1 cellular context compared by ENCODE assay signal in the genomic region with DNA sequence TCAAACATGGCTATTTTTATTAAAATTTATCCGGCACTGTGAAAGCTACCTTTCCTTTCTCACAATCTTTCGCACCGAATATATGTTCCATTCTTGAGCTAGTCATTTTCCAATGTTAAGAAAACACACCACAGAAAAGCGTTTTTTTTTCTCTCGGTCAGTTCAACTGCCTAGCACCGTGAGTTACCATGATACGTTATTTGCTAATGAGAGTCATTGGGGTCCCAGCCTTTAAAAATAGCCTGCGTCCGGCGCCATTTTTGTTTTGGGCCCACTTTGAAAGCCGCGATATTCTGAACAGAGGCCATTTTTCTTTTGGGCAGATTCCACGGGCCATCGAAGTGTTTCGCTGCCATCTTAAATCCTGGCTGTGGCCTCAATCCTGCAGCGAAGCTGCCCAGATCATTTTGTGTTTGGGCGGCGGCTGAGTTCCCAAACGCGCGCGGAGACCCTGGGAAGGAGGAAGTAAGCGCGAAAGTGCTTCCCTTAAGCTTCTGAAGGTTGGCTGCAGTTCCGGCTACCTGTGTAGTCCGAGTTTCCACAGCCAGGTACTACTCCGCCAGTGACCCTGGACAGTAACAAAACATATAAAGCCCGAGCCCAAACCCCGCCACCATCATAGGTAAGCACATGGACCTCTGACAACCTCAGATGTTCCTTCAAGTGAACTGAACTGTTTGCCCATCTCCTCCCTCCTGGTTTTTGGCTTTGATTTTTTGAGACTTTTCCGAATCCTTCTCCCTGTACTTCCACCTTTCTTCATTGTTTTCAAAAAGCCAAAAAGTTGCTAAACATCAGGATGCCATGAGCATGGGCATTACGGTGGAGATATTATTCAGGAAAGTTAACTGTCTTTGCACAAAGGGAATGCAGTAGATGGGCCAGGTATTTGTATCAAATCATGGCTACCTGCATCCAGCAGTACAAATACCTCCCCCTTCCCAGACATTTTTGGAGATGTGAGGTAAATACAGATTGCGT.
A peak's percentile ranks its signal among the peaks of the same experiment; 100 is the strongest.
TF ChIP-seq lines count a peak whose summit lies in the region.

Gene SLX4IP (plus strand): TSS at position 474 of the 981 bp plus-strand sequence. CDS start 22,900 bp downstream, outside the sequence.

TF ChIP-seq in K562, 482 proteins besides CTCF, POLR2A, EP300 and RAD21 (continued from another document and continues in another):
- no peak for TF ChIP-seq PBX2 (CRISPR knock-in tag; IDR thresholded peaks at IDR 0.05; ENCODE audit: low read depth)
- no peak for TF ChIP-seq PBX2 (tag; conservative IDR thresholded peaks at IDR 0.05; ENCODE audit: low read depth)
- no peak for TF ChIP-seq IFI16 (CRISPR knock-in tag; IDR thresholded peaks at IDR 0.05)
- peak; percentile 40 for TF ChIP-seq KDM5B (IDR thresholded peaks at IDR 0.05; ENCODE audit: insufficient replicate concordance, low read depth, low read length)
- TF ChIP-seq SRSF9 (IDR thresholded peaks at IDR 0.05; ENCODE audit: borderline replicate concordance, low read depth, low read length), result no peak
- peak; percentile 99 for TF ChIP-seq ZNF197 (CRISPR knock-in tag; IDR thresholded peaks at IDR 0.05; ENCODE audit: low read depth)
- TF ChIP-seq MCM3 (IDR thresholded peaks at IDR 0.05), result no peak
- TF ChIP-seq CXXC5 (CRISPR knock-in tag; IDR thresholded peaks at IDR 0.05), result peak; percentile 73
- TF ChIP-seq ATF3 (IDR thresholded peaks at IDR 0.05), result no peak
- TF ChIP-seq ATF3 (CRISPR knock-in tag; conservative IDR thresholded peaks at IDR 0.05), result no peak
- TF ChIP-seq, protein P1, sequence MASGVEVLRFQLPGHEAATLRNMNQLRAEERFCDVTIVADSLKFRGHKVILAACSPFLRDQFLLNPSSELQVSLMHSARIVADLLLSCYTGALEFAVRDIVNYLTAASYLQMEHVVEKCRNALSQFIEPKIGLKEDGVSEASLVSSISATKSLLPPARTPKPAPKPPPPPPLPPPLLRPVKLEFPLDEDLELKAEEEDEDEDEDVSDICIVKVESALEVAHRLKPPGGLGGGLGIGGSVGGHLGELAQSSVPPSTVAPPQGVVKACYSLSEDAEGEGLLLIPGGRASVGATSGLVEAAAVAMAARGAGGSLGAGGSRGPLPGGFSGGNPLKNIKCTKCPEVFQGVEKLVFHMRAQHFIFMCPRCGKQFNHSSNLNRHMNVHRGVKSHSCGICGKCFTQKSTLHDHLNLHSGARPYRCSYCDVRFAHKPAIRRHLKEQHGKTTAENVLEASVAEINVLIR (CRISPR knock-in tag; IDR thresholded peaks at IDR 0.05), result 0 out of 2 replicates have a peak, but pooled peaks have one; percentile 31
- no peak for TF ChIP-seq YBX1 (IDR thresholded peaks at IDR 0.05)
- no peak for TF ChIP-seq TEAD4 (IDR thresholded peaks at IDR 0.05; ENCODE audit: low read length)
- no peak for TF ChIP-seq TEAD4 (CRISPR knock-in tag; IDR thresholded peaks at IDR 0.05; ENCODE audit: borderline replicate concordance)
- no peak for TF ChIP-seq LEF1 (IDR thresholded peaks at IDR 0.05)
- TF ChIP-seq KAT7 (CRISPR knock-in tag; IDR thresholded peaks at IDR 0.05; ENCODE audit: borderline replicate concordance), result no peak
- peak; percentile 81 for TF ChIP-seq FOXJ2 (tag; IDR thresholded peaks at IDR 0.05)
- peak in 1 of 2 experiments; percentile 86; a peak in 2 of 4 replicates for TF ChIP-seq TEAD1 (CRISPR knock-in tag; IDR thresholded peaks at IDR 0.05)
- no peak for TF ChIP-seq BRCA1 (IDR thresholded peaks at IDR 0.05)
- TF ChIP-seq BRCA1 (CRISPR knock-in tag; IDR thresholded peaks at IDR 0.05), result no peak
- no peak for TF ChIP-seq STAT5A (IDR thresholded peaks at IDR 0.05; ENCODE audit: borderline replicate concordance, low read length)
- no peak for TF ChIP-seq NFE2 (IDR thresholded peaks at IDR 0.05; ENCODE audit: low read depth)
- peak; percentile 33 for TF ChIP-seq TAF9B (IDR thresholded peaks at IDR 0.05; ENCODE audit: partially characterized antibody)
- TF ChIP-seq, protein P2, sequence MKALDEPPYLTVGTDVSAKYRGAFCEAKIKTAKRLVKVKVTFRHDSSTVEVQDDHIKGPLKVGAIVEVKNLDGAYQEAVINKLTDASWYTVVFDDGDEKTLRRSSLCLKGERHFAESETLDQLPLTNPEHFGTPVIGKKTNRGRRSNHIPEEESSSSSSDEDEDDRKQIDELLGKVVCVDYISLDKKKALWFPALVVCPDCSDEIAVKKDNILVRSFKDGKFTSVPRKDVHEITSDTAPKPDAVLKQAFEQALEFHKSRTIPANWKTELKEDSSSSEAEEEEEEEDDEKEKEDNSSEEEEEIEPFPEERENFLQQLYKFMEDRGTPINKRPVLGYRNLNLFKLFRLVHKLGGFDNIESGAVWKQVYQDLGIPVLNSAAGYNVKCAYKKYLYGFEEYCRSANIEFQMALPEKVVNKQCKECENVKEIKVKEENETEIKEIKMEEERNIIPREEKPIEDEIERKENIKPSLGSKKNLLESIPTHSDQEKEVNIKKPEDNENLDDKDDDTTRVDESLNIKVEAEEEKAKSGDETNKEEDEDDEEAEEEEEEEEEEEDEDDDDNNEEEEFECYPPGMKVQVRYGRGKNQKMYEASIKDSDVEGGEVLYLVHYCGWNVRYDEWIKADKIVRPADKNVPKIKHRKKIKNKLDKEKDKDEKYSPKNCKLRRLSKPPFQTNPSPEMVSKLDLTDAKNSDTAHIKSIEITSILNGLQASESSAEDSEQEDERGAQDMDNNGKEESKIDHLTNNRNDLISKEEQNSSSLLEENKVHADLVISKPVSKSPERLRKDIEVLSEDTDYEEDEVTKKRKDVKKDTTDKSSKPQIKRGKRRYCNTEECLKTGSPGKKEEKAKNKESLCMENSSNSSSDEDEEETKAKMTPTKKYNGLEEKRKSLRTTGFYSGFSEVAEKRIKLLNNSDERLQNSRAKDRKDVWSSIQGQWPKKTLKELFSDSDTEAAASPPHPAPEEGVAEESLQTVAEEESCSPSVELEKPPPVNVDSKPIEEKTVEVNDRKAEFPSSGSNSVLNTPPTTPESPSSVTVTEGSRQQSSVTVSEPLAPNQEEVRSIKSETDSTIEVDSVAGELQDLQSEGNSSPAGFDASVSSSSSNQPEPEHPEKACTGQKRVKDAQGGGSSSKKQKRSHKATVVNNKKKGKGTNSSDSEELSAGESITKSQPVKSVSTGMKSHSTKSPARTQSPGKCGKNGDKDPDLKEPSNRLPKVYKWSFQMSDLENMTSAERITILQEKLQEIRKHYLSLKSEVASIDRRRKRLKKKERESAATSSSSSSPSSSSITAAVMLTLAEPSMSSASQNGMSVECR (CRISPR knock-in tag; IDR thresholded peaks at IDR 0.05), result no peak
- TF ChIP-seq SNRNP70 (optimal IDR thresholded peaks at IDR 0.05; ENCODE audit: low read depth, low read length), result no peak
- no peak for TF ChIP-seq ZNF316 (IDR thresholded peaks at IDR 0.05)
- TF ChIP-seq ZFPM2 (CRISPR knock-in tag; IDR thresholded peaks at IDR 0.05), result no peak
- TF ChIP-seq PTTG1 (tag; IDR thresholded peaks at IDR 0.05; ENCODE audit: low read depth), result peak; percentile 55; the same call in 1 of the 2 replicates
- no peak for TF ChIP-seq ZFP1 (CRISPR knock-in tag; IDR thresholded peaks at IDR 0.05)
- TF ChIP-seq TSC22D4 (tag; IDR thresholded peaks at IDR 0.05), result no peak
- TF ChIP-seq ZNF282 (CRISPR knock-in tag; IDR thresholded peaks at IDR 0.05), result no peak
- no peak for TF ChIP-seq ZNF140 (CRISPR knock-in tag; IDR thresholded peaks at IDR 0.05)
- TF ChIP-seq ZBTB26 (CRISPR knock-in tag; IDR thresholded peaks at IDR 0.05), result no peak
- TF ChIP-seq HMG20A (CRISPR knock-in tag; conservative IDR thresholded peaks at IDR 0.05), result no peak
- TF ChIP-seq ZBED1 (IDR thresholded peaks at IDR 0.05), result no peak
- no peak for TF ChIP-seq FUS (optimal IDR thresholded peaks at IDR 0.05; ENCODE audit: low read depth, low read length)
- peak; percentile 85; the same call in 1 of the 2 replicates for TF ChIP-seq KLF6 (CRISPR knock-in tag; IDR thresholded peaks at IDR 0.05; ENCODE audit: borderline replicate concordance)
- no peak for TF ChIP-seq LARP7 (IDR thresholded peaks at IDR 0.05)
- TF ChIP-seq HLTF (IDR thresholded peaks at IDR 0.05), result no peak
- TF ChIP-seq, protein P3, sequence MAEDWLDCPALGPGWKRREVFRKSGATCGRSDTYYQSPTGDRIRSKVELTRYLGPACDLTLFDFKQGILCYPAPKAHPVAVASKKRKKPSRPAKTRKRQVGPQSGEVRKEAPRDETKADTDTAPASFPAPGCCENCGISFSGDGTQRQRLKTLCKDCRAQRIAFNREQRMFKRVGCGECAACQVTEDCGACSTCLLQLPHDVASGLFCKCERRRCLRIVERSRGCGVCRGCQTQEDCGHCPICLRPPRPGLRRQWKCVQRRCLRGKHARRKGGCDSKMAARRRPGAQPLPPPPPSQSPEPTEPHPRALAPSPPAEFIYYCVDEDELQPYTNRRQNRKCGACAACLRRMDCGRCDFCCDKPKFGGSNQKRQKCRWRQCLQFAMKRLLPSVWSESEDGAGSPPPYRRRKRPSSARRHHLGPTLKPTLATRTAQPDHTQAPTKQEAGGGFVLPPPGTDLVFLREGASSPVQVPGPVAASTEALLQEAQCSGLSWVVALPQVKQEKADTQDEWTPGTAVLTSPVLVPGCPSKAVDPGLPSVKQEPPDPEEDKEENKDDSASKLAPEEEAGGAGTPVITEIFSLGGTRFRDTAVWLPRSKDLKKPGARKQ (CRISPR knock-in tag; IDR thresholded peaks at IDR 0.05), result no peak
- TF ChIP-seq ETS2 (tag; IDR thresholded peaks at IDR 0.05; ENCODE audit: borderline replicate concordance, poor library complexity, severe bottlenecking), result no peak
- TF ChIP-seq JUNB (CRISPR knock-in tag; conservative IDR thresholded peaks at IDR 0.05), result no peak
- no peak for TF ChIP-seq PRPF4 (IDR thresholded peaks at IDR 0.05; ENCODE audit: insufficient read depth, low read depth, low read length, poor library complexity, severe bottlenecking)
- peak in 1 of 2 experiments; percentile 99; a peak in 3 of 4 replicates for TF ChIP-seq CSDE1 (IDR thresholded peaks at IDR 0.05)
- no peak for TF ChIP-seq ZNF24 (IDR thresholded peaks at IDR 0.05)
- TF ChIP-seq ZNF347 (CRISPR knock-in tag; IDR thresholded peaks at IDR 0.05; ENCODE audit: low read depth), result no peak
- TF ChIP-seq, protein P4, sequence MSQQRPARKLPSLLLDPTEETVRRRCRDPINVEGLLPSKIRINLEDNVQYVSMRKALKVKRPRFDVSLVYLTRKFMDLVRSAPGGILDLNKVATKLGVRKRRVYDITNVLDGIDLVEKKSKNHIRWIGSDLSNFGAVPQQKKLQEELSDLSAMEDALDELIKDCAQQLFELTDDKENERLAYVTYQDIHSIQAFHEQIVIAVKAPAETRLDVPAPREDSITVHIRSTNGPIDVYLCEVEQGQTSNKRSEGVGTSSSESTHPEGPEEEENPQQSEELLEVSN (IDR thresholded peaks at IDR 0.05; ENCODE audit: borderline replicate concordance in 1 of 2, extremely low read depth in 1 of 2, insufficient read depth in 1 of 2, insufficient read length in 1 of 2, low read depth in 1 of 2, low read length in 1 of 2, poor library complexity in 1 of 2, severe bottlenecking in 1 of 2), result peak in 1 of 2 experiments; percentile 11
- peak; percentile 51; the same call in 1 of the 2 replicates for TF ChIP-seq CREM (IDR thresholded peaks at IDR 0.05; ENCODE audit: low read depth)
- TF ChIP-seq ZNF76 (CRISPR knock-in tag; IDR thresholded peaks at IDR 0.05; ENCODE audit: borderline replicate concordance), result no peak; the same call in 1 of the 2 replicates
- peak; percentile 52; the same call in 1 of the 2 replicates for TF ChIP-seq ZNF589 (CRISPR knock-in tag; IDR thresholded peaks at IDR 0.05; ENCODE audit: low read depth)
- no peak for TF ChIP-seq EWSR1 (IDR thresholded peaks at IDR 0.05; ENCODE audit: borderline replicate concordance, low read depth, partially characterized antibody)
- peak; percentile 96 for TF ChIP-seq DMBX1 (CRISPR knock-in tag; IDR thresholded peaks at IDR 0.05; ENCODE audit: borderline replicate concordance)
